In the genomic region with DNA sequence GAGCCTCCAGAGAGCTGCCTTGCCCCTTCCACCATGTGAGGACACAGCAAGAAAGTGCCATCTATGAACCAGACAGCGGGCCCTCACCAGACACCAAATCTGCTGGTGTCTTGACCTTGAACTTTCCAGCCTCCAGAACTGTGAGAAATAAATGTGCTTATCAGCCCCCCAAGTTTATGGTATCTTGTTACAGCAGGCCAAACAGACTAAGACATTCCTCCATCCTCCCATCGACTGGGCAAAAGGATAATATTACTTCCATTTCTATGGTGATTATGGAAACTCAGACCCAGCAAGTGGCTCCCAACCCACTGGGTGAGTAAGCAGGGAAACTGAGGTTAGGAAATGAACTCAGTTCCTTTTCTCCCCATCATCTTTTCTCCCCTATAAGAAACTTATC, we compare ENCODE assay signal across 18 cellular contexts.
A peak's percentile ranks its signal among the peaks of the same experiment; 100 is the strongest.
DNase-seq lines count a peak whose midpoint lies in the region; ATAC-seq, FAIRE-seq and TF ChIP-seq lines count a peak whose summit lies in the region.
"Had no signal": no experiment of that assay in that cellular context is flagged by ENCODE, and none has a peak within 500 bp of the region (broad histone marks: within the 10 kb centered on the region; RNA-seq: fewer than 3 reads in every experiment).

No MANE protein-coding gene starts in this region.

- H3F3A ChIP-seq in neural progenitor cell (ENCODE audit: low read depth) = no peaks in the 10 kb centered on the region

- no peak overlapping the region for H3K4me2 ChIP-seq in osteoblast (ENCODE audit: insufficient read depth, low read length)
- H3K4me2 ChIP-seq in neural progenitor cell = no peak overlapping the region

- peaks cover 11% of the 10 kb centered on the region for H3K4me1 ChIP-seq in HEK293 (ENCODE audit: control insufficient read depth, insufficient read depth, low read length)
- peaks cover 44% of the 10 kb centered on the region for H3K4me1 ChIP-seq in osteoblast (ENCODE audit: insufficient read depth, low read length)
- no peaks in the 10 kb centered on the region for H3K4me1 ChIP-seq in neural progenitor cell

- no peak overlapping the region for H3K9ac ChIP-seq in neural progenitor cell

- H3K4me3 Mint-ChIP-seq in neural progenitor cell = no peak overlapping the region
- H3K4me3 Mint-ChIP-seq: H9 had no signal

- peaks cover 6% of the 10 kb centered on the region for H3K27me3 Mint-ChIP-seq in neural progenitor cell (ENCODE audit: insufficient read depth, low read depth)

- H3K27ac Mint-ChIP-seq in neural progenitor cell = no peak overlapping the region
- H3K27ac Mint-ChIP-seq: H9 had no signal

- no peak overlapping the region for H2AFZ ChIP-seq in osteoblast (ENCODE audit: low read length)
- H2AFZ ChIP-seq in neural progenitor cell (replicated peaks) = no peak overlapping the region

- H3K79me2 ChIP-seq in osteoblast (ENCODE audit: insufficient read depth, low read length) (no peaks in the 10 kb centered on the region), neural progenitor cell (ENCODE audit: low read depth) (no peaks in the 10 kb centered on the region)

- H3K9me3 ChIP-seq in HEK293 (ENCODE audit: control insufficient read depth, insufficient read depth, low read depth, low read length) (no peaks in the 10 kb centered on the region), osteoblast (ENCODE audit: low read depth, low read length) (no peaks in the 10 kb centered on the region), neural progenitor cell (ENCODE audit: low read depth) (no peaks in the 10 kb centered on the region)

- H4K20me1 ChIP-seq in osteoblast (ENCODE audit: insufficient read depth, low read length) = no peaks in the 10 kb centered on the region
- no peaks in the 10 kb centered on the region for H4K20me1 ChIP-seq in neural progenitor cell (ENCODE audit: low read depth)

- no peak for ATAC-seq in GM18861 (IDR thresholded peaks at IDR 0.05; ENCODE audit: unreplicated experiment)

- no peak overlapping the region for H3K4me3 ChIP-seq in HEK293 (ENCODE audit: low read depth, low read length)
- H3K4me3 ChIP-seq in brain microvascular endothelial cell (ENCODE audit: low read depth, low read length) = no peak overlapping the region
- H3K4me3 ChIP-seq in osteoblast (ENCODE audit: insufficient read depth, low read length) = no peak overlapping the region
- no peak overlapping the region for H3K4me3 ChIP-seq in neural progenitor cell

- H3K36me3 ChIP-seq in HEK293 (ENCODE audit: control insufficient read depth in 2 of 2, insufficient read depth in 1 of 2, low read length in 2 of 2) (no peaks in the 10 kb centered on the region), brain microvascular endothelial cell (replicated peaks) (no peaks in the 10 kb centered on the region), osteoblast (ENCODE audit: insufficient read depth, low read length) (no peaks in the 10 kb centered on the region), neural progenitor cell (no peaks in the 10 kb centered on the region)

- H3K27ac ChIP-seq in HEK293 (ENCODE audit: extremely low read depth, low read depth, low read length) (no peak overlapping the region), brain microvascular endothelial cell (peak overlapping the region; percentile 96), osteoblast (ENCODE audit: low read depth, low read length) (peak overlapping the region; percentile 49), neural progenitor cell (no peak overlapping the region)
- H3K27ac ChIP-seq: C4-2B had no signal

- POLR2A ChIA-PET in HEK293 (lab: Yijun Ruan, JAX) = no interaction called here

- H3K9me3 Mint-ChIP-seq in neural progenitor cell = no peaks in the 10 kb centered on the region
- H3K9me3 Mint-ChIP-seq: H9 had no signal

- in situ Hi-C loops in brain microvascular endothelial cell (cut with HindIII; ENCODE audit: low pct_ligation_motif_present, low sequenced_read_pairs) = no loop called here

- CTCF ChIA-PET in HEK293 (lab: Yijun Ruan, JAX) = interaction anchor here (1.2 to 1.6 kb wide), 3 partner anchors 43 to 295 kb away, joined by 3 to 4 read pairs (median 3); no protein-coding TSS in a partner anchor

- H3K36me3 Mint-ChIP-seq in neural progenitor cell = no peaks in the 10 kb centered on the region

- H3K4me1 Mint-ChIP-seq in neural progenitor cell = peaks cover 13% of the 10 kb centered on the region

- no peaks in the 10 kb centered on the region for H3K27me3 ChIP-seq in brain microvascular endothelial cell (replicated peaks)
- no peaks in the 10 kb centered on the region for H3K27me3 ChIP-seq in osteoblast (ENCODE audit: insufficient read depth, low read length)
- no peaks in the 10 kb centered on the region for H3K27me3 ChIP-seq in neural progenitor cell

- FAIRE-seq in RCC 7860 (lab: Jason Lieb, UNC) = no peak

- no peak for TF ChIP-seq CTCF in HEK293 (tag by site-specific recombination; IDR thresholded peaks at IDR 0.05)
- TF ChIP-seq CTCF in brain microvascular endothelial cell (IDR thresholded peaks at IDR 0.05; ENCODE audit: low read depth, low read length, missing control alignments) = no peak
- TF ChIP-seq CTCF in osteoblast (IDR thresholded peaks at IDR 0.05; ENCODE audit: extremely low read depth, low read depth, low read length) = no peak
- TF ChIP-seq CTCF in neural progenitor cell (IDR thresholded peaks at IDR 0.05) = no peak

- DNase-seq in RCC 7860 (ENCODE audit: low spot score) (peak; percentile 16), brain microvascular endothelial cell (peak; percentile 57), osteoblast (ENCODE audit: insufficient read length, low spot score, missing footprints) (no peak), neural progenitor cell (ENCODE audit: low spot score) (no peak), DMS153 (lab: John Stamatoyannopoulos, UW) (no peak)
- DNase-seq: AML-193, GF-D8, H9, KBM-7, NCI-H1694 treated with DMSO at 0.1 percent for 48 hours, NCI-H2107, NCI-H510A, NCI-H774, RPMI8226, SIG-M5 had no signal

TF ChIP-seq in HEK293, 187 proteins besides CTCF, POLR2A, EP300 and RAD21:
- TF ChIP-seq SP2 (tag by site-specific recombination; IDR thresholded peaks at IDR 0.05) = no peak
- peak; percentile 30; the same call in 1 of the 2 replicates for TF ChIP-seq ZNF335 (tag by site-specific recombination; conservative IDR thresholded peaks at IDR 0.05)
- TF ChIP-seq, protein P1, sequence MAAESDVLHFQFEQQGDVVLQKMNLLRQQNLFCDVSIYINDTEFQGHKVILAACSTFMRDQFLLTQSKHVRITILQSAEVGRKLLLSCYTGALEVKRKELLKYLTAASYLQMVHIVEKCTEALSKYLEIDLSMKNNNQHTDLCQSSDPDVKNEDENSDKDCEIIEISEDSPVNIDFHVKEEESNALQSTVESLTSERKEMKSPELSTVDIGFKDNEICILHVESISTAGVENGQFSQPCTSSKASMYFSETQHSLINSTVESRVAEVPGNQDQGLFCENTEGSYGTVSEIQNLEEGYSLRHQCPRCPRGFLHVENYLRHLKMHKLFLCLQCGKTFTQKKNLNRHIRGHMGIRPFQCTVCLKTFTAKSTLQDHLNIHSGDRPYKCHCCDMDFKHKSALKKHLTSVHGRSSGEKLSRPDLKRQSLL (tag by site-specific recombination; IDR thresholded peaks at IDR 0.05) = no peak
- no peak for TF ChIP-seq ZNF473 (tag by site-specific recombination; IDR thresholded peaks at IDR 0.05)
- TF ChIP-seq MZF1 (tag by site-specific recombination; IDR thresholded peaks at IDR 0.05; ENCODE audit: borderline replicate concordance) = no peak
- no peak for TF ChIP-seq ZNF792 (tag by site-specific recombination; IDR thresholded peaks at IDR 0.05)

Comparison
In these comparisons a context has a peak if more than half of its experiments do, and no peak if none do; other contexts are left out.
1. H3K27ac ChIP-seq: peak in brain microvascular endothelial cell (single experiment) and osteoblast (single experiment); none in HEK293 (single experiment) and neural progenitor cell (single experiment).
2. DNase-seq: peak in RCC 7860 (single experiment) and brain microvascular endothelial cell (single experiment); none in osteoblast (single experiment), neural progenitor cell (single experiment) and DMS153 (single experiment).